In genomic region chr7:129295015-129295423, GRCh38 we compare ENCODE assay signal across 12 cellular contexts.
DNase-seq lines count a peak whose midpoint lies in the region; ATAC-seq, FAIRE-seq and TF ChIP-seq lines count a peak whose summit lies in the region.
"Had no signal": no experiment of that assay in that cellular context is flagged by ENCODE, and none has a peak within 500 bp of the region (broad histone marks: within the 10 kb centered on the region; RNA-seq: fewer than 3 reads in every experiment).

No MANE protein-coding gene starts in this region.

- DNase-seq in AG09309 (ENCODE audit: low read depth) (peak; percentile 67), LHCN-M2 (ENCODE audit: low read depth) (peak; percentile 93), bronchial epithelial cell (ENCODE audit: low read depth) (peak; percentile 66), lower lobe of right lung (no peak), activated gamma-delta T cell (lab: John Stamatoyannopoulos, UW) (no peak), T-helper 1 cell (no peak)
- DNase-seq: activated CD4-positive, alpha-beta T cell treated with anti-CD3 and anti-CD28 coated beads for 1 hour; Caco-2; NK-92 treated with Interleukin-12 subunit alpha and Interleukin-12 subunit beta, amount 100 ng/mL, for 24 hours; small intestine had no signal

- no peak for FAIRE-seq in bronchial epithelial cell (lab: Jason Lieb, UNC)
- FAIRE-seq: small intestine had no signal

- H3K36me3 ChIP-seq in bronchial epithelial cell (ENCODE audit: control insufficient read depth, insufficient read depth, low read length) (no peaks in the 10 kb centered on the region), lower lobe of right lung (no peaks in the 10 kb centered on the region)

- H3K4me3 ChIP-seq in AG09309 (ENCODE audit: control insufficient read depth, low read depth, low read length) = no peak overlapping the region
- no peak overlapping the region for H3K4me3 ChIP-seq in bronchial epithelial cell (ENCODE audit: low read depth, low read length)
- H3K4me3 ChIP-seq in lower lobe of right lung = no peak overlapping the region

- ATAC-seq in lower lobe of right lung = peak; percentile 51 to 71
- ATAC-seq in GM18517 (IDR thresholded peaks at IDR 0.05; ENCODE audit: unreplicated experiment) = no peak
- ATAC-seq in HG03097 (IDR thresholded peaks at IDR 0.05; ENCODE audit: low FRiP score, unreplicated experiment) = no peak

- H3K9me3 ChIP-seq in lower lobe of right lung = no peaks in the 10 kb centered on the region
- H3K9me3 ChIP-seq: Caco-2 had no signal

- intact Hi-C loops in lower lobe of right lung (cut with DNase I) = loop anchor here (10.0 kb wide), 1 partner anchor 70 kb away; the partner anchor contains the start of gene AHCYL2

- no peak overlapping the region for H3K27ac ChIP-seq in lower lobe of right lung

- no peak for TF ChIP-seq CTCF in AG09309 (IDR thresholded peaks at IDR 0.05; ENCODE audit: control insufficient read depth, insufficient read depth, low read depth, low read length, missing control alignments)
- no peak for TF ChIP-seq CTCF in bronchial epithelial cell (IDR thresholded peaks at IDR 0.05; ENCODE audit: insufficient read depth, low read length, severe bottlenecking)
- TF ChIP-seq CTCF in lower lobe of right lung (IDR thresholded peaks at IDR 0.05) = no peak

- H3K27me3 ChIP-seq in bronchial epithelial cell (ENCODE audit: control insufficient read depth, insufficient read depth, low read length) = no peaks in the 10 kb centered on the region
- no peaks in the 10 kb centered on the region for H3K27me3 ChIP-seq in lower lobe of right lung (ENCODE audit: low read depth)

- H3K4me1 ChIP-seq in lower lobe of right lung = no peaks in the 10 kb centered on the region
- H3K4me1 ChIP-seq: Caco-2 had no signal

Comparison
In these comparisons a context has a peak if more than half of its experiments do, and no peak if none do; other contexts are left out.
1. DNase-seq: peak in AG09309 (single experiment), LHCN-M2 (single experiment) and bronchial epithelial cell (single experiment); none in lower lobe of right lung (single experiment), activated gamma-delta T cell (single experiment) and T-helper 1 cell (0 of 5).
2. ATAC-seq: peak in lower lobe of right lung (2 of 2); none in GM18517 (single experiment) and HG03097 (single experiment).